ENCODE assay signal across 1 cellular context in the genomic region with DNA sequence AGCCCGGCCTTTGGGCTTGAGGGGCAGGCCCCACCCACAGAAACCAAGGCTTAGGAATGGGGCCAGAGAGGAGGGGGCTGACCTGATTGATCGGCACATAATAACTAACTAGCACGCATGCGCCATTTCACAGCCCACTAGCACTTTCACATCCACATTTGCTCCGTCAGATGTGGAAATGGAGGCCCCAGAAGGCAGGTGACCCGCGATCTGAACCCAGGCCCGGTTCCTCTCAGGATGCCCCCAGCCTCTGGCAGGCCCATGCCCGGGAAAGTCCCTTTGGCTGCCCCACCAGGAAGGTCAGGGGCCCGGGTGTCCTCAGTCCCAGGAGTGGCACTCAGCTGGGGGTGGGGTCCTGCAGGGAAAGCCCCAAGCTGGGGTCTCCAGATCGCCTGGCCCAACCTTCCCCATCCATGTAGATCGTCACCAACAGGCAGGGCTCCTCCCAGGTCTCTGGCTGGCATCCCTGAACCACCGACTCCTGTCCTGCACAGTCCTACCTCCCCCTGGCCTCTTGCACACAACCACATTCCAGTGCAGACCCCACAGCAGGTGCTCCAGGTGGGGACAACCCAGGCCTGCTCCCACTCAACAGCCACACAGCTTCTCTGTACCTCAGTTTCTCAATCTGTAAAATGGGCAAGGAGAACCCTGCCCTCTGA.
A peak's percentile ranks its signal among the peaks of the same experiment; 100 is the strongest.
TF ChIP-seq lines count a peak whose summit lies in the region.

No MANE protein-coding gene starts in this region.

TF ChIP-seq in GM12878, 131 proteins besides CTCF, POLR2A, EP300 and RAD21 (continued from another document and continues in another):
- TF ChIP-seq, protein P1, sequence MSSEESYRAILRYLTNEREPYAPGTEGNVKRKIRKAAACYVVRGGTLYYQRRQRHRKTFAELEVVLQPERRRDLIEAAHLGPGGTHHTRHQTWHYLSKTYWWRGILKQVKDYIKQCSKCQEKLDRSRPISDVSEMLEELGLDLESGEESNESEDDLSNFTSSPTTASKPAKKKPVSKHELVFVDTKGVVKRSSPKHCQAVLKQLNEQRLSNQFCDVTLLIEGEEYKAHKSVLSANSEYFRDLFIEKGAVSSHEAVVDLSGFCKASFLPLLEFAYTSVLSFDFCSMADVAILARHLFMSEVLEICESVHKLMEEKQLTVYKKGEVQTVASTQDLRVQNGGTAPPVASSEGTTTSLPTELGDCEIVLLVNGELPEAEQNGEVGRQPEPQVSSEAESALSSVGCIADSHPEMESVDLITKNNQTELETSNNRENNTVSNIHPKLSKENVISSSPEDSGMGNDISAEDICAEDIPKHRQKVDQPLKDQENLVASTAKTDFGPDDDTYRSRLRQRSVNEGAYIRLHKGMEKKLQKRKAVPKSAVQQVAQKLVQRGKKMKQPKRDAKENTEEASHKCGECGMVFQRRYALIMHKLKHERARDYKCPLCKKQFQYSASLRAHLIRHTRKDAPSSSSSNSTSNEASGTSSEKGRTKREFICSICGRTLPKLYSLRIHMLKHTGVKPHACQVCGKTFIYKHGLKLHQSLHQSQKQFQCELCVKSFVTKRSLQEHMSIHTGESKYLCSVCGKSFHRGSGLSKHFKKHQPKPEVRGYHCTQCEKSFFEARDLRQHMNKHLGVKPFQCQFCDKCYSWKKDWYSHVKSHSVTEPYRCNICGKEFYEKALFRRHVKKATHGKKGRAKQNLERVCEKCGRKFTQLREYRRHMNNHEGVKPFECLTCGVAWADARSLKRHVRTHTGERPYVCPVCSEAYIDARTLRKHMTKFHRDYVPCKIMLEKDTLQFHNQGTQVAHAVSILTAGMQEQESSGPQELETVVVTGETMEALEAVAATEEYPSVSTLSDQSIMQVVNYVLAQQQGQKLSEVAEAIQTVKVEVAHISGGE (CRISPR knock-in tag; IDR thresholded peaks at IDR 0.05) = no peak
- TF ChIP-seq, protein P2, sequence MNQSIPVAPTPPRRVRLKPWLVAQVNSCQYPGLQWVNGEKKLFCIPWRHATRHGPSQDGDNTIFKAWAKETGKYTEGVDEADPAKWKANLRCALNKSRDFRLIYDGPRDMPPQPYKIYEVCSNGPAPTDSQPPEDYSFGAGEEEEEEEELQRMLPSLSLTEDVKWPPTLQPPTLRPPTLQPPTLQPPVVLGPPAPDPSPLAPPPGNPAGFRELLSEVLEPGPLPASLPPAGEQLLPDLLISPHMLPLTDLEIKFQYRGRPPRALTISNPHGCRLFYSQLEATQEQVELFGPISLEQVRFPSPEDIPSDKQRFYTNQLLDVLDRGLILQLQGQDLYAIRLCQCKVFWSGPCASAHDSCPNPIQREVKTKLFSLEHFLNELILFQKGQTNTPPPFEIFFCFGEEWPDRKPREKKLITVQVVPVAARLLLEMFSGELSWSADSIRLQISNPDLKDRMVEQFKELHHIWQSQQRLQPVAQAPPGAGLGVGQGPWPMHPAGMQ (IDR thresholded peaks at IDR 0.05; ENCODE audit: borderline replicate concordance) = no peak
- TF ChIP-seq MTA3 (IDR thresholded peaks at IDR 0.05; ENCODE audit: borderline replicate concordance, low read length) (peak; percentile 94; the same call in 1 of the 2 replicates), CEBPB (IDR thresholded peaks at IDR 0.05; ENCODE audit: borderline replicate concordance in 1 of 2, low read depth in 2 of 2, low read length in 2 of 2) (no peak), ZBTB4 (CRISPR knock-in tag; IDR thresholded peaks at IDR 0.05) (peak; percentile 77; the same call in 1 of the 2 replicates), BACH1 (IDR thresholded peaks at IDR 0.05; ENCODE audit: borderline replicate concordance) (peak; percentile 53; the same call in 1 of the 2 replicates), TCF7 (IDR thresholded peaks at IDR 0.05; ENCODE audit: borderline replicate concordance) (no peak; the same call in 1 of the 2 replicates), PKNOX1 (IDR thresholded peaks at IDR 0.05) (peak; percentile 87), ZSCAN29 (IDR thresholded peaks at IDR 0.05) (no peak), MEF2B (IDR thresholded peaks at IDR 0.05; ENCODE audit: partially characterized antibody, poor library complexity, severe bottlenecking) (no peak), KDM1A (IDR thresholded peaks at IDR 0.05; ENCODE audit: borderline replicate concordance) (no peak), CBX3 (IDR thresholded peaks at IDR 0.05; ENCODE audit: borderline replicate concordance, low read depth) (no peak), IRF4 (IDR thresholded peaks at IDR 0.05; ENCODE audit: low read depth, low read length) (peak; percentile 92), TBL1XR1 (IDR thresholded peaks at IDR 0.05; ENCODE audit: low read depth, low read length) (no peak), MXI1 (IDR thresholded peaks at IDR 0.05; ENCODE audit: low read depth, low read length) (no peak), JUNB (IDR thresholded peaks at IDR 0.05) (peak; percentile 19; the same call in 1 of the 2 replicates), STAT3 (IDR thresholded peaks at IDR 0.05; ENCODE audit: low read depth, low read length) (no peak), REST (IDR thresholded peaks at IDR 0.05; ENCODE audit: low read depth, low read length) (no peak)
- TF ChIP-seq, protein P3, sequence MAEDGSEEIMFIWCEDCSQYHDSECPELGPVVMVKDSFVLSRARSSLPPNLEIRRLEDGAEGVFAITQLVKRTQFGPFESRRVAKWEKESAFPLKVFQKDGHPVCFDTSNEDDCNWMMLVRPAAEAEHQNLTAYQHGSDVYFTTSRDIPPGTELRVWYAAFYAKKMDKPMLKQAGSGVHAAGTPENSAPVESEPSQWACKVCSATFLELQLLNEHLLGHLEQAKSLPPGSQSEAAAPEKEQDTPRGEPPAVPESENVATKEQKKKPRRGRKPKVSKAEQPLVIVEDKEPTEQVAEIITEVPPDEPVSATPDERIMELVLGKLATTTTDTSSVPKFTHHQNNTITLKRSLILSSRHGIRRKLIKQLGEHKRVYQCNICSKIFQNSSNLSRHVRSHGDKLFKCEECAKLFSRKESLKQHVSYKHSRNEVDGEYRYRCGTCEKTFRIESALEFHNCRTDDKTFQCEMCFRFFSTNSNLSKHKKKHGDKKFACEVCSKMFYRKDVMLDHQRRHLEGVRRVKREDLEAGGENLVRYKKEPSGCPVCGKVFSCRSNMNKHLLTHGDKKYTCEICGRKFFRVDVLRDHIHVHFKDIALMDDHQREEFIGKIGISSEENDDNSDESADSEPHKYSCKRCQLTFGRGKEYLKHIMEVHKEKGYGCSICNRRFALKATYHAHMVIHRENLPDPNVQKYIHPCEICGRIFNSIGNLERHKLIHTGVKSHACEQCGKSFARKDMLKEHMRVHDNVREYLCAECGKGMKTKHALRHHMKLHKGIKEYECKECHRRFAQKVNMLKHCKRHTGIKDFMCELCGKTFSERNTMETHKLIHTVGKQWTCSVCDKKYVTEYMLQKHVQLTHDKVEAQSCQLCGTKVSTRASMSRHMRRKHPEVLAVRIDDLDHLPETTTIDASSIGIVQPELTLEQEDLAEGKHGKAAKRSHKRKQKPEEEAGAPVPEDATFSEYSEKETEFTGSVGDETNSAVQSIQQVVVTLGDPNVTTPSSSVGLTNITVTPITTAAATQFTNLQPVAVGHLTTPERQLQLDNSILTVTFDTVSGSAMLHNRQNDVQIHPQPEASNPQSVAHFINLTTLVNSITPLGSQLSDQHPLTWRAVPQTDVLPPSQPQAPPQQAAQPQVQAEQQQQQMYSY (CRISPR knock-in tag; IDR thresholded peaks at IDR 0.05) = no peak
- TF ChIP-seq, protein P4, sequence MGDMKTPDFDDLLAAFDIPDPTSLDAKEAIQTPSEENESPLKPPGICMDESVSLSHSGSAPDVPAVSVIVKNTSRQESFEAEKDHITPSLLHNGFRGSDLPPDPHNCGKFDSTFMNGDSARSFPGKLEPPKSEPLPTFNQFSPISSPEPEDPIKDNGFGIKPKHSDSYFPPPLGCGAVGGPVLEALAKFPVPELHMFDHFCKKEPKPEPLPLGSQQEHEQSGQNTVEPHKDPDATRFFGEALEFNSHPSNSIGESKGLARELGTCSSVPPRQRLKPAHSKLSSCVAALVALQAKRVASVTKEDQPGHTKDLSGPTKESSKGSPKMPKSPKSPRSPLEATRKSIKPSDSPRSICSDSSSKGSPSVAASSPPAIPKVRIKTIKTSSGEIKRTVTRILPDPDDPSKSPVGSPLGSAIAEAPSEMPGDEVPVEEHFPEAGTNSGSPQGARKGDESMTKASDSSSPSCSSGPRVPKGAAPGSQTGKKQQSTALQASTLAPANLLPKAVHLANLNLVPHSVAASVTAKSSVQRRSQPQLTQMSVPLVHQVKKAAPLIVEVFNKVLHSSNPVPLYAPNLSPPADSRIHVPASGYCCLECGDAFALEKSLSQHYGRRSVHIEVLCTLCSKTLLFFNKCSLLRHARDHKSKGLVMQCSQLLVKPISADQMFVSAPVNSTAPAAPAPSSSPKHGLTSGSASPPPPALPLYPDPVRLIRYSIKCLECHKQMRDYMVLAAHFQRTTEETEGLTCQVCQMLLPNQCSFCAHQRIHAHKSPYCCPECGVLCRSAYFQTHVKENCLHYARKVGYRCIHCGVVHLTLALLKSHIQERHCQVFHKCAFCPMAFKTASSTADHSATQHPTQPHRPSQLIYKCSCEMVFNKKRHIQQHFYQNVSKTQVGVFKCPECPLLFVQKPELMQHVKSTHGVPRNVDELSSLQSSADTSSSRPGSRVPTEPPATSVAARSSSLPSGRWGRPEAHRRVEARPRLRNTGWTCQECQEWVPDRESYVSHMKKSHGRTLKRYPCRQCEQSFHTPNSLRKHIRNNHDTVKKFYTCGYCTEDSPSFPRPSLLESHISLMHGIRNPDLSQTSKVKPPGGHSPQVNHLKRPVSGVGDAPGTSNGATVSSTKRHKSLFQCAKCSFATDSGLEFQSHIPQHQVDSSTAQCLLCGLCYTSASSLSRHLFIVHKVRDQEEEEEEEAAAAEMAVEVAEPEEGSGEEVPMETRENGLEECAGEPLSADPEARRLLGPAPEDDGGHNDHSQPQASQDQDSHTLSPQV (IDR thresholded peaks at IDR 0.05) = no peak
